20 cellular contexts compared by ENCODE assay signal in genomic region chr20:31470946-31471345, GRCh38. TPM values are rescaled to one million over a fixed set of nuclear protein-coding genes. Genes with fewer than 3 reads are reported as not detected.
"Had no signal": no experiment of that assay in that cellular context is flagged by ENCODE, and none has a peak within 500 bp of the region (broad histone marks: within the 10 kb centered on the region; RNA-seq: fewer than 3 reads in every experiment).

No MANE protein-coding gene starts in this region.

RNA-seq across cellular contexts. Expression of gene DEFB124, which starts 4.0 kb away (rescaled TPM):
- total RNA-seq: activated naive CD4-positive, alpha-beta T cell treated with anti-CD3 and anti-CD28 coated beads for 36 hours; activated naive CD4-positive, alpha-beta T cell treated with anti-CD3 and anti-CD28 coated beads, Interleukin-2, amount 50 U/mL, for 72 hours; activated naive CD8-positive, alpha-beta T cell treated with anti-CD3 and anti-CD28 coated beads for 36 hours; activated naive CD8-positive, alpha-beta T cell treated with anti-CD3 and anti-CD28 coated beads, Interleukin-2, amount 10 ng/mL, durations not matched to agents 7 days and 5 days; activated T-cell treated with anti-CD3 and anti-CD28 coated beads, Interleukin-2, amount 50 U/mL, for 4 hours; activated T-cell treated with anti-CD3 and anti-CD28 coated beads, Interleukin-2, amount 50 U/mL, for 72 hours; activated T-helper 1 cell treated with anti-CD3 and anti-CD28 coated beads, Interleukin-12 subunit alpha, Interleukin-12 subunit beta, Interleukin-2, Interleukin-4 antibody, amounts not matched to agents 30 ng/mL and 10 ng/mL and 1 ng/mL, durations not matched to agents 14 hours and 24 hours and 36 hours; activated T-helper 17 cell treated with anti-CD3 and anti-CD28 coated beads, Interleukin-2, amount 50 U/mL, for 72 hours; activated T-helper 2 cell treated with anti-CD3 and anti-CD28 coated beads, Interferon-gamma antibody, Interleukin-2, Interleukin-4, amounts not matched to agents 10 μg/mL and 5 μg/mL and 100 μg/mL, durations not matched to agents 14 hours and 24 hours and 36 hours; adrenal gland; ascending aorta; astrocyte; body of pancreas; breast epithelium; bronchial epithelial cell; cardiac muscle cell; cardiac septum; cerebellum; chondrocyte had no signal

RNA-seq across cellular contexts. Expression of gene REM1, which starts 4.1 kb away (rescaled TPM):
- total RNA-seq: activated naive CD4-positive, alpha-beta T cell treated with anti-CD3 and anti-CD28 coated beads for 36 hours; activated naive CD4-positive, alpha-beta T cell treated with anti-CD3 and anti-CD28 coated beads, Interleukin-2, amount 50 U/mL, for 72 hours; activated naive CD8-positive, alpha-beta T cell treated with anti-CD3 and anti-CD28 coated beads for 36 hours; activated naive CD8-positive, alpha-beta T cell treated with anti-CD3 and anti-CD28 coated beads, Interleukin-2, amount 10 ng/mL, durations not matched to agents 7 days and 5 days; activated T-cell treated with anti-CD3 and anti-CD28 coated beads, Interleukin-2, amount 50 U/mL, for 4 hours; activated T-cell treated with anti-CD3 and anti-CD28 coated beads, Interleukin-2, amount 50 U/mL, for 72 hours; activated T-helper 1 cell treated with anti-CD3 and anti-CD28 coated beads, Interleukin-12 subunit alpha, Interleukin-12 subunit beta, Interleukin-2, Interleukin-4 antibody, amounts not matched to agents 30 ng/mL and 10 ng/mL and 1 ng/mL, durations not matched to agents 14 hours and 24 hours and 36 hours; activated T-helper 17 cell treated with anti-CD3 and anti-CD28 coated beads, Interleukin-2, amount 50 U/mL, for 72 hours; activated T-helper 2 cell treated with anti-CD3 and anti-CD28 coated beads, Interferon-gamma antibody, Interleukin-2, Interleukin-4, amounts not matched to agents 10 μg/mL and 5 μg/mL and 100 μg/mL, durations not matched to agents 14 hours and 24 hours and 36 hours; astrocyte; bronchial epithelial cell; cardiac muscle cell; cerebellum; chondrocyte had no signal

RNA-seq across cellular contexts. Expression of gene DEFB123, which starts 30.5 kb away (rescaled TPM):
- total RNA-seq: activated naive CD4-positive, alpha-beta T cell treated with anti-CD3 and anti-CD28 coated beads for 36 hours; activated naive CD4-positive, alpha-beta T cell treated with anti-CD3 and anti-CD28 coated beads, Interleukin-2, amount 50 U/mL, for 72 hours; activated naive CD8-positive, alpha-beta T cell treated with anti-CD3 and anti-CD28 coated beads for 36 hours; activated naive CD8-positive, alpha-beta T cell treated with anti-CD3 and anti-CD28 coated beads, Interleukin-2, amount 10 ng/mL, durations not matched to agents 7 days and 5 days; activated T-cell treated with anti-CD3 and anti-CD28 coated beads, Interleukin-2, amount 50 U/mL, for 4 hours; activated T-cell treated with anti-CD3 and anti-CD28 coated beads, Interleukin-2, amount 50 U/mL, for 72 hours; activated T-helper 1 cell treated with anti-CD3 and anti-CD28 coated beads, Interleukin-12 subunit alpha, Interleukin-12 subunit beta, Interleukin-2, Interleukin-4 antibody, amounts not matched to agents 30 ng/mL and 10 ng/mL and 1 ng/mL, durations not matched to agents 14 hours and 24 hours and 36 hours; activated T-helper 17 cell treated with anti-CD3 and anti-CD28 coated beads, Interleukin-2, amount 50 U/mL, for 72 hours; activated T-helper 2 cell treated with anti-CD3 and anti-CD28 coated beads, Interferon-gamma antibody, Interleukin-2, Interleukin-4, amounts not matched to agents 10 μg/mL and 5 μg/mL and 100 μg/mL, durations not matched to agents 14 hours and 24 hours and 36 hours; adrenal gland; aorta; ascending aorta; astrocyte; body of pancreas; breast epithelium; bronchial epithelial cell; cardiac muscle cell; cardiac septum; cerebellum; chondrocyte had no signal
